ENCODE assay signal across 2 cellular contexts in the genomic region with DNA sequence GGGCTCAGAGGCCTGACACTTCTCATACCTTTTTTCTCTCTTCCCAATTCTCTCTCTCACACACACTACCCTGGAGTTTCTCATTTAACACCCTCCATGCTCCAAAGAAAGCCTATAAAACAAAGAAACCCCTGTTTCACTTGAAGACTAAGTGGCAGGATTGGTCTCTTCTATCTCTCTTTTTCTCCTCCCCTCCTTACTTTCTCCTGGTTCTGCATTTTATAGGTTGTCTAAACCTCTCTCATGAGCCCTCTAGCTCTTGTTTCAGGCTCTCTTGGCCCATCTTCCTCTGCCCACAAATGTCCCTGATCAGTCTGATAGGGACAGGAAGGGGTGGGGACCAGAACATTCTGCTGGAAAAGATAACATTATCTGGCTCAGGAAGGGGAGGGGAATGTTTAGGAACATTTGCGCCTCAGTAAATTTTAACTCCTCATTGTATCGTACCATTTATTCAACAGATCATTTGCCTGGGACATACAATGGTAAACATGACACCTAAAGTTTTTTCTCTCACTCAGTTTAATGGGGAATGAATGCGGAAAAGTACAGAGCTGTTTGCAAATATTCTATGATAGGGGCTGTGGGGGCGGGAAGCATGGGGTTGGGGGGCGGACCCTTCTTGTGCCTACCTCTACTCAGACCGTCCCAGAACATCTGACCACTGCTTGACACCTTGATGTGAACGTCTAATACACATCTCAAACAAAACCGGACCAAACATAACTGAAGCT.
TF ChIP-seq lines count a peak whose summit lies in the region.

No MANE protein-coding gene starts in this region.

TF ChIP-seq in IMR-90, 13 proteins besides CTCF, POLR2A, EP300 and RAD21:
- TF ChIP-seq SMC3 (IDR thresholded peaks at IDR 0.05; ENCODE audit: low read depth, low read length) (no peak), RCOR1 (IDR thresholded peaks at IDR 0.05; ENCODE audit: insufficient replicate concordance, low read length) (no peak), MAFK (IDR thresholded peaks at IDR 0.05; ENCODE audit: low read depth, low read length) (no peak), FOS (IDR thresholded peaks at IDR 0.05; ENCODE audit: low read depth, low read length) (no peak), CEBPB (IDR thresholded peaks at IDR 0.05; ENCODE audit: low read depth, low read length) (no peak), MXI1 (IDR thresholded peaks at IDR 0.05; ENCODE audit: borderline replicate concordance, low read depth, low read length) (no peak), BHLHE40 (IDR thresholded peaks at IDR 0.05; ENCODE audit: low read depth, low read length) (no peak), NFE2L2 (IDR thresholded peaks at IDR 0.05; ENCODE audit: low read depth, low read length) (no peak), RFX5 (IDR thresholded peaks at IDR 0.05; ENCODE audit: low read depth, low read length) (no peak), ELK1 (IDR thresholded peaks at IDR 0.05; ENCODE audit: borderline replicate concordance, low read depth, low read length) (no peak), MAZ (IDR thresholded peaks at IDR 0.05; ENCODE audit: borderline replicate concordance, low read depth, low read length) (no peak), CHD1 (IDR thresholded peaks at IDR 0.05; ENCODE audit: low read depth, low read length) (no peak)
- TF ChIP-seq, protein P1, sequence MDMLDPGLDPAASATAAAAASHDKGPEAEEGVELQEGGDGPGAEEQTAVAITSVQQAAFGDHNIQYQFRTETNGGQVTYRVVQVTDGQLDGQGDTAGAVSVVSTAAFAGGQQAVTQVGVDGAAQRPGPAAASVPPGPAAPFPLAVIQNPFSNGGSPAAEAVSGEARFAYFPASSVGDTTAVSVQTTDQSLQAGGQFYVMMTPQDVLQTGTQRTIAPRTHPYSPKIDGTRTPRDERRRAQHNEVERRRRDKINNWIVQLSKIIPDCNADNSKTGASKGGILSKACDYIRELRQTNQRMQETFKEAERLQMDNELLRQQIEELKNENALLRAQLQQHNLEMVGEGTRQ (IDR thresholded peaks at IDR 0.05; ENCODE audit: low read depth, low read length): no peak

TF ChIP-seq in WTC11, 78 proteins besides CTCF, POLR2A, EP300 and RAD21:
- TF ChIP-seq FOXP1 (CRISPR knock-in tag; IDR thresholded peaks at IDR 0.05; ENCODE audit: borderline replicate concordance) (no peak), AR (CRISPR knock-in tag; IDR thresholded peaks at IDR 0.05) (no peak), IRF2 (CRISPR knock-in tag; IDR thresholded peaks at IDR 0.05; ENCODE audit: borderline replicate concordance, low read depth) (no peak), RELA (CRISPR knock-in tag; IDR thresholded peaks at IDR 0.05; ENCODE audit: borderline replicate concordance) (no peak), MYBL2 (CRISPR knock-in tag; IDR thresholded peaks at IDR 0.05) (no peak), NR3C1 (CRISPR knock-in tag; conservative IDR thresholded peaks at IDR 0.05; ENCODE audit: low read depth) (no peak), ZNF416 (CRISPR knock-in tag; IDR thresholded peaks at IDR 0.05) (no peak), FOXK1 (CRISPR knock-in tag; IDR thresholded peaks at IDR 0.05) (no peak), ZNF317 (CRISPR knock-in tag; IDR thresholded peaks at IDR 0.05; ENCODE audit: borderline replicate concordance, low read depth) (no peak), ZBTB21 (CRISPR knock-in tag; IDR thresholded peaks at IDR 0.05; ENCODE audit: borderline replicate concordance) (no peak), GABPB1 (CRISPR knock-in tag; IDR thresholded peaks at IDR 0.05) (no peak), HMGA2 (CRISPR knock-in tag; IDR thresholded peaks at IDR 0.05) (no peak), TEAD4 (CRISPR knock-in tag; IDR thresholded peaks at IDR 0.05) (no peak), E2F4 (CRISPR knock-in tag; IDR thresholded peaks at IDR 0.05; ENCODE audit: borderline replicate concordance, low read depth) (no peak), JUN (CRISPR knock-in tag; IDR thresholded peaks at IDR 0.05) (no peak)
- TF ChIP-seq, protein P2, sequence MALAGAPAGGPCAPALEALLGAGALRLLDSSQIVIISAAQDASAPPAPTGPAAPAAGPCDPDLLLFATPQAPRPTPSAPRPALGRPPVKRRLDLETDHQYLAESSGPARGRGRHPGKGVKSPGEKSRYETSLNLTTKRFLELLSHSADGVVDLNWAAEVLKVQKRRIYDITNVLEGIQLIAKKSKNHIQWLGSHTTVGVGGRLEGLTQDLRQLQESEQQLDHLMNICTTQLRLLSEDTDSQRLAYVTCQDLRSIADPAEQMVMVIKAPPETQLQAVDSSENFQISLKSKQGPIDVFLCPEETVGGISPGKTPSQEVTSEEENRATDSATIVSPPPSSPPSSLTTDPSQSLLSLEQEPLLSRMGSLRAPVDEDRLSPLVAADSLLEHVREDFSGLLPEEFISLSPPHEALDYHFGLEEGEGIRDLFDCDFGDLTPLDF (CRISPR knock-in tag; IDR thresholded peaks at IDR 0.05): no peak
- TF ChIP-seq, protein P3, sequence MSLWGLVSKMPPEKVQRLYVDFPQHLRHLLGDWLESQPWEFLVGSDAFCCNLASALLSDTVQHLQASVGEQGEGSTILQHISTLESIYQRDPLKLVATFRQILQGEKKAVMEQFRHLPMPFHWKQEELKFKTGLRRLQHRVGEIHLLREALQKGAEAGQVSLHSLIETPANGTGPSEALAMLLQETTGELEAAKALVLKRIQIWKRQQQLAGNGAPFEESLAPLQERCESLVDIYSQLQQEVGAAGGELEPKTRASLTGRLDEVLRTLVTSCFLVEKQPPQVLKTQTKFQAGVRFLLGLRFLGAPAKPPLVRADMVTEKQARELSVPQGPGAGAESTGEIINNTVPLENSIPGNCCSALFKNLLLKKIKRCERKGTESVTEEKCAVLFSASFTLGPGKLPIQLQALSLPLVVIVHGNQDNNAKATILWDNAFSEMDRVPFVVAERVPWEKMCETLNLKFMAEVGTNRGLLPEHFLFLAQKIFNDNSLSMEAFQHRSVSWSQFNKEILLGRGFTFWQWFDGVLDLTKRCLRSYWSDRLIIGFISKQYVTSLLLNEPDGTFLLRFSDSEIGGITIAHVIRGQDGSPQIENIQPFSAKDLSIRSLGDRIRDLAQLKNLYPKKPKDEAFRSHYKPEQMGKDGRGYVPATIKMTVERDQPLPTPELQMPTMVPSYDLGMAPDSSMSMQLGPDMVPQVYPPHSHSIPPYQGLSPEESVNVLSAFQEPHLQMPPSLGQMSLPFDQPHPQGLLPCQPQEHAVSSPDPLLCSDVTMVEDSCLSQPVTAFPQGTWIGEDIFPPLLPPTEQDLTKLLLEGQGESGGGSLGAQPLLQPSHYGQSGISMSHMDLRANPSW (CRISPR knock-in tag; conservative IDR thresholded peaks at IDR 0.05; ENCODE audit: low read depth): no peak
- TF ChIP-seq, protein P4, sequence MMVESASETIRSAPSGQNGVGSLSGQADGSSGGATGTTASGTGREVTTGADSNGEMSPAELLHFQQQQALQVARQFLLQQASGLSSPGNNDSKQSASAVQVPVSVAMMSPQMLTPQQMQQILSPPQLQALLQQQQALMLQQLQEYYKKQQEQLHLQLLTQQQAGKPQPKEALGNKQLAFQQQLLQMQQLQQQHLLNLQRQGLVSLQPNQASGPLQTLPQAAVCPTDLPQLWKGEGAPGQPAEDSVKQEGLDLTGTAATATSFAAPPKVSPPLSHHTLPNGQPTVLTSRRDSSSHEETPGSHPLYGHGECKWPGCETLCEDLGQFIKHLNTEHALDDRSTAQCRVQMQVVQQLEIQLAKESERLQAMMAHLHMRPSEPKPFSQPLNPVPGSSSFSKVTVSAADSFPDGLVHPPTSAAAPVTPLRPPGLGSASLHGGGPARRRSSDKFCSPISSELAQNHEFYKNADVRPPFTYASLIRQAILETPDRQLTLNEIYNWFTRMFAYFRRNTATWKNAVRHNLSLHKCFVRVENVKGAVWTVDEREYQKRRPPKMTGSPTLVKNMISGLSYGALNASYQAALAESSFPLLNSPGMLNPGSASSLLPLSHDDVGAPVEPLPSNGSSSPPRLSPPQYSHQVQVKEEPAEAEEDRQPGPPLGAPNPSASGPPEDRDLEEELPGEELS (CRISPR knock-in tag; IDR thresholded peaks at IDR 0.05): no peak
